Comparison of ENCODE assay signal across 11 cellular contexts in the genomic region with DNA sequence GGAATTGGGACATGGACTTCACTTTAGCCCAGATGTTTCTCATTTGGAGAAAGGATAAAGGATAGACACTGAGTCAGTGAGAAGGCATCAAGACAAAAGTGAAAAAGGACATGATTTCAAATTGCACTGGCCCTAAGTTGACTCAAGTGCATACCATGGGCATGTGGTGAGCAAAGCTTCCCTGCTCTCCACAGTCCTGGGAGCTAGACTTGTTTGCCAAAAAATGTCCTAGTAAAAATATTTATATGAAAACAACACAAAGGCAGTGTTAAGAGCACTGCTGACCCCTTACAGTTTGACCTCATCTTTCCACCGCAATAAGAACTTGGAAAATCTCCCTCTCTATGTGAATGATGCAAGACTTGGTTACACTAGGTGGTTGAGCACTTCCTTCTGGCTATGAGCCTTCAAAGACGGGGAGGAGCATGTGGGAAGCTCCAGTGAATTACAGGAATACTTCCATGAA. TPM values are rescaled to one million over a fixed set of nuclear protein-coding genes. Genes with fewer than 3 reads are reported as not detected.
A peak's percentile ranks its signal among the peaks of the same experiment; 100 is the strongest.
DNase-seq lines count a peak whose midpoint lies in the region; ATAC-seq and TF ChIP-seq lines count a peak whose summit lies in the region.
"Had no signal": no experiment of that assay in that cellular context is flagged by ENCODE, and none has a peak within 500 bp of the region (broad histone marks: within the 10 kb centered on the region; RNA-seq: fewer than 3 reads in every experiment).

No MANE protein-coding gene starts in this region.

- no peak overlapping the region for H4K91ac ChIP-seq in IMR-90 (ENCODE audit: insufficient read depth, low read depth, low read length)

- intact Hi-C loops in IMR-90 (cut with micrococcal nuclease) (loop anchor here (1.0 to 5.0 kb wide), 3 partner anchors 17 to 210 kb away; no protein-coding TSS in a partner anchor), right lobe of liver (cut with DNase I) (no loop called here)

- H3K27ac ChIP-seq in IMR-90 (ENCODE audit: insufficient read depth, low read length) (no peak overlapping the region), coronary artery (peak overlapping the region; percentile 37 to 59), right lobe of liver (no peak overlapping the region), thoracic aorta (peak overlapping the region; percentile 57 to 58)

- no peak overlapping the region for H3K23ac ChIP-seq in IMR-90 (ENCODE audit: low read depth, low read length)

- no peak overlapping the region for H2BK5ac ChIP-seq in IMR-90 (ENCODE audit: low read depth, low read length, poor library complexity, severe bottlenecking)

- peak; percentile 100 for DNase-seq in IMR-90
- DNase-seq in coronary artery (ENCODE audit: low spot score) = peak; percentile 86
- no peak for DNase-seq in right lobe of liver
- DNase-seq in thoracic aorta (ENCODE audit: low spot score) = peak; percentile 14
- no peak for DNase-seq in cerebellar cortex (ENCODE audit: low spot score)
- no peak for DNase-seq in DMS79 treated with DMSO at 0.1 percent for 48 hours (lab: John Stamatoyannopoulos, UW)
- no peak for DNase-seq in middle frontal gyrus (ENCODE audit: extremely low spot score, low spot score)
- DNase-seq: activated CD8-positive, alpha-beta T cell treated with anti-CD3 and anti-CD28 coated beads for 36 hours; NCI-H1105 treated with DMSO at 0.1 percent for 48 hours; stimulated activated CD4-positive, alpha-beta T cell treated with anti-CD3 and anti-CD28 coated beads, Interleukin-2, amount 100 ng/mL, for 48 hours had no signal

- no peak overlapping the region for H3K4me2 ChIP-seq in IMR-90 (ENCODE audit: low read depth, low read length)

- no peak overlapping the region for H4K5ac ChIP-seq in IMR-90 (ENCODE audit: low read depth, low read length)

- H2AK9ac ChIP-seq in IMR-90 (replicated peaks; ENCODE audit: low read depth, low read length, poor library complexity) = no peak overlapping the region

- BruUV-seq in IMR-90 (replicated peaks; lab: Mats Ljungman, UMichigan) = no TSS peak

- H3K14ac ChIP-seq in IMR-90 (replicated peaks; ENCODE audit: low read depth, low read length) = no peak overlapping the region

- 0 out of 2 replicates have a peak overlapping the region, but pooled peaks have one; percentile 44 for H2BK20ac ChIP-seq in IMR-90 (ENCODE audit: low read depth, low read length)

- peak; percentile 13 for TF ChIP-seq RAD21 in IMR-90 (IDR thresholded peaks at IDR 0.05; ENCODE audit: low read length)

- no peaks in the 10 kb centered on the region for H4K20me1 ChIP-seq in IMR-90 (ENCODE audit: insufficient read depth, low read length)

- dilution Hi-C loops in IMR-90 (cut with HindIII; ENCODE audit: low sequenced_read_pairs, unreplicated experiment) = no loop called here

- H4K8ac ChIP-seq in IMR-90 (ENCODE audit: low read depth in 2 of 2, low read length in 2 of 2) = no peak overlapping the region

- in situ Hi-C loops in IMR-90 (cut with MboI; ENCODE audit: low sequenced_read_pairs) = no loop called here

- H3K9me1 ChIP-seq in IMR-90 (ENCODE audit: insufficient read depth, low read length) = peaks cover 4% of the 10 kb centered on the region

- H3K4ac ChIP-seq in IMR-90 (ENCODE audit: low read depth, low read length) = no peak overlapping the region

- no peaks in the 10 kb centered on the region for H3K27me3 ChIP-seq in IMR-90 (ENCODE audit: control insufficient read depth, insufficient read depth, low read length)
- H3K27me3 ChIP-seq in right lobe of liver = no peaks in the 10 kb centered on the region
- H3K27me3 ChIP-seq in thoracic aorta (replicated peaks; ENCODE audit: insufficient read depth) = no peaks in the 10 kb centered on the region

- H3K18ac ChIP-seq in IMR-90 (ENCODE audit: low read depth, low read length) = no peak overlapping the region

- H3K4me1 ChIP-seq in IMR-90 (ENCODE audit: control insufficient read depth, insufficient read depth, low read length) = peaks cover 21% of the 10 kb centered on the region
- H3K4me1 ChIP-seq in right lobe of liver = peaks cover 0 to 47% (median 15%) of the 10 kb centered on the region in 4 donors
- peaks cover 25 to 64% of the 10 kb centered on the region in 2 donors for H3K4me1 ChIP-seq in thoracic aorta (ENCODE audit: control insufficient read depth in 1 of 2, low read depth in 2 of 2)

- no peak overlapping the region for H2BK15ac ChIP-seq in IMR-90 (ENCODE audit: low read depth, low read length)

- H3K56ac ChIP-seq in IMR-90 (ENCODE audit: extremely low read depth, insufficient read depth, low read length) = no peak overlapping the region

- no peak overlapping the region for H3K9ac ChIP-seq in IMR-90 (ENCODE audit: low read depth, low read length)

- H2AK5ac ChIP-seq in IMR-90 (ENCODE audit: low read depth, low read length) = no peak overlapping the region

- peak; percentile 91 for ATAC-seq in IMR-90 (ENCODE audit: low read depth)
- peak; percentile 44 to 55 (median 47) for ATAC-seq in right lobe of liver
- ATAC-seq in thoracic aorta (ENCODE audit: insufficient number of reproducible peaks, low FRiP score, low read depth) = peak; percentile 83
- no peak for ATAC-seq in HG02588 (IDR thresholded peaks at IDR 0.05; ENCODE audit: unreplicated experiment)
- ATAC-seq: activated CD8-positive, alpha-beta T cell treated with anti-CD3 and anti-CD28 coated beads for 36 hours had no signal

- H3K79me1 ChIP-seq in IMR-90 (ENCODE audit: low read depth in 1 of 2, low read length in 2 of 2) = no peaks in the 10 kb centered on the region

- TF ChIP-seq CTCF in IMR-90 (conservative IDR thresholded peaks at IDR 0.05; ENCODE audit: low read depth, low read length) (no peak), coronary artery (IDR thresholded peaks at IDR 0.05) (no peak), right lobe of liver (IDR thresholded peaks at IDR 0.05) (no peak), thoracic aorta (IDR thresholded peaks at IDR 0.05) (no peak)

- WGBS in IMR-90 (ENCODE audit: extremely low coverage in 2 of 2, insufficient read length in 1 of 2), 2 experiments = no CpG with 5 or more reads among the region's 2 CpGs
- WGBS in right lobe of liver (ENCODE audit: insufficient coverage, low coverage, low lambda C conversion rate, missing lambda C conversion rate) = 37% methylated on average over 2 of the region's 2 CpGs

- H3K36me3 ChIP-seq in IMR-90 (ENCODE audit: control insufficient read depth, insufficient read depth, low read length) (no peaks in the 10 kb centered on the region), right lobe of liver (no peaks in the 10 kb centered on the region), thoracic aorta (no peaks in the 10 kb centered on the region)

- POLR2A ChIA-PET in IMR-90 (lab: Charles Lee; ENCODE audit: unreplicated experiment) = interaction anchor here (0.6 kb wide), 1 partner anchor 254 kb away, joined by 3 read pairs; no protein-coding TSS in a partner anchor

- no peak overlapping the region for H2BK120ac ChIP-seq in IMR-90 (ENCODE audit: low read depth, low read length)

- H3K4me3 ChIP-seq in IMR-90 (ENCODE audit: insufficient read depth, low read depth, low read length) (no peak overlapping the region), coronary artery (no peak overlapping the region), right lobe of liver (no peak overlapping the region), thoracic aorta (no peak overlapping the region)

- no peaks in the 10 kb centered on the region for H3K9me3 ChIP-seq in IMR-90 (ENCODE audit: control insufficient read depth, insufficient read depth, low read length)
- H3K9me3 ChIP-seq in right lobe of liver = no peaks in the 10 kb centered on the region
- no peaks in the 10 kb centered on the region for H3K9me3 ChIP-seq in thoracic aorta

- TF ChIP-seq POLR2A in IMR-90 (IDR thresholded peaks at IDR 0.05; ENCODE audit: low read depth, low read length) (no peak), right lobe of liver (IDR thresholded peaks at IDR 0.05) (no peak)

- no peak overlapping the region for H2AFZ ChIP-seq in IMR-90 (replicated peaks; ENCODE audit: low read length, poor library complexity)

- CTCF ChIA-PET in IMR-90 (lab: Yijun Ruan, JAX) = interaction anchor here (0.6 to 1.3 kb wide), 5 partner anchors 18 to 194 kb away, joined by 3 read pairs; no protein-coding TSS in a partner anchor

TF ChIP-seq in IMR-90, 13 proteins besides CTCF, POLR2A, EP300 and RAD21:
- TF ChIP-seq MAFK (IDR thresholded peaks at IDR 0.05; ENCODE audit: low read depth, low read length) = 0 out of 2 replicates have a peak, but pooled peaks have one; percentile 23
- TF ChIP-seq BHLHE40 (IDR thresholded peaks at IDR 0.05; ENCODE audit: low read depth, low read length) = peak; percentile 76
- peak; percentile 99 for TF ChIP-seq CEBPB (IDR thresholded peaks at IDR 0.05; ENCODE audit: low read depth, low read length)
- TF ChIP-seq MXI1 (IDR thresholded peaks at IDR 0.05; ENCODE audit: borderline replicate concordance, low read depth, low read length) = no peak
- peak; percentile 95 for TF ChIP-seq RCOR1 (IDR thresholded peaks at IDR 0.05; ENCODE audit: insufficient replicate concordance, low read length)
- TF ChIP-seq FOS (IDR thresholded peaks at IDR 0.05; ENCODE audit: low read depth, low read length) = peak; percentile 90
- TF ChIP-seq, protein P1, sequence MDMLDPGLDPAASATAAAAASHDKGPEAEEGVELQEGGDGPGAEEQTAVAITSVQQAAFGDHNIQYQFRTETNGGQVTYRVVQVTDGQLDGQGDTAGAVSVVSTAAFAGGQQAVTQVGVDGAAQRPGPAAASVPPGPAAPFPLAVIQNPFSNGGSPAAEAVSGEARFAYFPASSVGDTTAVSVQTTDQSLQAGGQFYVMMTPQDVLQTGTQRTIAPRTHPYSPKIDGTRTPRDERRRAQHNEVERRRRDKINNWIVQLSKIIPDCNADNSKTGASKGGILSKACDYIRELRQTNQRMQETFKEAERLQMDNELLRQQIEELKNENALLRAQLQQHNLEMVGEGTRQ (IDR thresholded peaks at IDR 0.05; ENCODE audit: low read depth, low read length) = no peak
- TF ChIP-seq NFE2L2 (IDR thresholded peaks at IDR 0.05; ENCODE audit: low read depth, low read length) = no peak
- 0 out of 2 replicates have a peak, but pooled peaks have one; percentile 22 for TF ChIP-seq MAZ (IDR thresholded peaks at IDR 0.05; ENCODE audit: borderline replicate concordance, low read depth, low read length)

RNA-seq across cellular contexts. Expression of a gene that starts 46.5 kb away (rescaled TPM):
- total RNA-seq in IMR-90 (2012; rRNA removed) (5.7 and 7.5 TPM in 2 replicates), right lobe of liver (1 to 10 TPM in 3 of 6 experiments, under 1 TPM in 3; 0.87 to 1.6 (median 1.1) TPM), thoracic aorta (100 to 1,000 TPM; 153 to 278 TPM)
- polyA plus RNA-seq in IMR-90 (2012; rRNA removed) = 5.3 and 6.1 TPM in 2 replicates
- 4.9 and 7.4 TPM in 2 replicates for polyA plus RNA-seq in IMR-90 (2012; cell fraction: cytosol; rRNA removed)
- 2.6 and 3.5 TPM in 2 replicates for polyA plus RNA-seq in IMR-90 (2012; cell fraction: nucleus; rRNA removed; ENCODE audit: low replicate concordance)
- total RNA-seq: activated CD8-positive, alpha-beta T cell treated with anti-CD3 and anti-CD28 coated beads for 36 hours had no signal

Comparison
In these comparisons a context has a peak if more than half of its experiments do, and no peak if none do; other contexts are left out.
1. DNase-seq: peak in IMR-90 (single experiment), coronary artery (single experiment) and thoracic aorta (single experiment); none in right lobe of liver (0 of 3), cerebellar cortex (single experiment), DMS79 treated with DMSO at 0.1 percent for 48 hours (single experiment) and middle frontal gyrus (single experiment).
2. H3K27ac ChIP-seq: peak in coronary artery (2 of 2) and thoracic aorta (2 of 2); none in IMR-90 (single experiment) and right lobe of liver (0 of 3).
3. RNA of a gene that starts 46.5 kb away (total RNA-seq): 153 to 278 TPM in thoracic aorta; 5.7 to 7.5 TPM in IMR-90 and 0.87 to 1.6 TPM in right lobe of liver; every median in the first group is over 10 times any median in the second.